Comparison of ENCODE assay signal across 22 cellular contexts in the genomic region with DNA sequence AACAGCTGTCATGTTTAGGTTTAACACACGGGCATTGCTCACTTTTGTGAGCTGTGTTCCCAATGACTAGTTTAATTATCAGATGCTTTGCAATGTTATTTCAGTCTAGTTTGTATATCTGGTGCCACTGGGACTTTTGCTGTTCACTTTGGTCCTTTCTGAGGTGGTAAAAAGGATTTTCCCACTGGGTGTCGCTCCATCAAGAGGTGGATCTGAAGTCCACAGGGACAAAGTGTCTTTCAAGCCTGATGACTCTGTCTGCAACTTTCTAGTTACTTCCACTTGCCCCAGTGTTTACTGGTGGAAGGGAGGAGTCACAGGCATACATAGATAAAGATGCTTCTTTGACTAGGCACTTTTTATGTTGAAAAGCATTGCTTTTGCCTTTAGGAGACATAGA.
DNase-seq lines count a peak whose midpoint lies in the region; ATAC-seq and TF ChIP-seq lines count a peak whose summit lies in the region.
"Had no signal": no experiment of that assay in that cellular context is flagged by ENCODE, and none has a peak within 500 bp of the region (broad histone marks: within the 10 kb centered on the region; RNA-seq: fewer than 3 reads in every experiment).

No MANE protein-coding gene starts in this region.

- no peak overlapping the region for H3K4me3 Mint-ChIP-seq in activated CD4-positive, alpha-beta T cell treated with anti-CD3 and anti-CD28 coated beads, Interleukin-2, amount 10 ng/mL, durations not matched to agents 24 days and 14 days
- H3K4me3 Mint-ChIP-seq in activated CD8-positive, alpha-beta memory T cell treated with anti-CD3 and anti-CD28 coated beads, Interleukin-2, amount 10 ng/mL, durations not matched to agents 7 days and 5 days: no peak overlapping the region
- H3K4me3 Mint-ChIP-seq: activated CD4-positive, alpha-beta T cell treated with anti-CD3 and anti-CD28 coated beads, Interleukin-2, amount 10 ng/mL, durations not matched to agents 7 days and 5 days; CD4-positive, alpha-beta T cell had no signal

- H3K27me3 Mint-ChIP-seq in activated CD4-positive, alpha-beta T cell treated with anti-CD3 and anti-CD28 coated beads, Interleukin-2, amount 10 ng/mL, durations not matched to agents 24 days and 14 days: no peaks in the 10 kb centered on the region
- no peaks in the 10 kb centered on the region for H3K27me3 Mint-ChIP-seq in activated CD8-positive, alpha-beta memory T cell treated with anti-CD3 and anti-CD28 coated beads, Interleukin-2, amount 10 ng/mL, durations not matched to agents 7 days and 5 days
- H3K27me3 Mint-ChIP-seq: activated CD4-positive, alpha-beta T cell treated with anti-CD3 and anti-CD28 coated beads, Interleukin-2, amount 10 ng/mL, durations not matched to agents 7 days and 5 days; CD4-positive, alpha-beta T cell had no signal

- CTCF ChIA-PET in activated CD8-positive, alpha-beta memory T cell treated with anti-CD3 and anti-CD28 coated beads, Interleukin-2, amount 10 ng/mL, durations not matched to agents 7 days and 5 days (lab: Charles Lee): no interaction called here

- no peaks in the 10 kb centered on the region for H3K9me3 Mint-ChIP-seq in activated CD4-positive, alpha-beta T cell treated with anti-CD3 and anti-CD28 coated beads, Interleukin-2, amount 10 ng/mL, durations not matched to agents 24 days and 14 days
- no peaks in the 10 kb centered on the region for H3K9me3 Mint-ChIP-seq in activated CD8-positive, alpha-beta memory T cell treated with anti-CD3 and anti-CD28 coated beads, Interleukin-2, amount 10 ng/mL, durations not matched to agents 7 days and 5 days (ENCODE audit: low read depth)
- H3K9me3 Mint-ChIP-seq: activated CD4-positive, alpha-beta T cell treated with anti-CD3 and anti-CD28 coated beads, Interleukin-2, amount 10 ng/mL, durations not matched to agents 7 days and 5 days; CD4-positive, alpha-beta T cell had no signal

- no peak for ATAC-seq in activated CD8-positive, alpha-beta memory T cell treated with anti-CD3 and anti-CD28 coated beads, Interleukin-2, amount 10 ng/mL, durations not matched to agents 7 days and 5 days
- no peak for ATAC-seq in HG03571 (IDR thresholded peaks at IDR 0.05; ENCODE audit: unreplicated experiment)
- ATAC-seq: mucosa of descending colon had no signal

- no peaks in the 10 kb centered on the region for H3K36me3 Mint-ChIP-seq in activated CD4-positive, alpha-beta T cell treated with anti-CD3 and anti-CD28 coated beads, Interleukin-2, amount 10 ng/mL, durations not matched to agents 24 days and 14 days (ENCODE audit: low read depth)
- H3K36me3 Mint-ChIP-seq in activated CD8-positive, alpha-beta memory T cell treated with anti-CD3 and anti-CD28 coated beads, Interleukin-2, amount 10 ng/mL, durations not matched to agents 7 days and 5 days: no peaks in the 10 kb centered on the region

- H3K4me1 Mint-ChIP-seq in activated CD4-positive, alpha-beta T cell treated with anti-CD3 and anti-CD28 coated beads, Interleukin-2, amount 10 ng/mL, durations not matched to agents 24 days and 14 days: no peaks in the 10 kb centered on the region
- H3K4me1 Mint-ChIP-seq in activated CD8-positive, alpha-beta memory T cell treated with anti-CD3 and anti-CD28 coated beads, Interleukin-2, amount 10 ng/mL, durations not matched to agents 7 days and 5 days: no peaks in the 10 kb centered on the region
- H3K4me1 Mint-ChIP-seq: activated CD4-positive, alpha-beta T cell treated with anti-CD3 and anti-CD28 coated beads, Interleukin-2, amount 10 ng/mL, durations not matched to agents 7 days and 5 days had no signal

- DNase-seq in AG09309 (ENCODE audit: low read depth) (no peak), HT-29 (ENCODE audit: low spot score) (peak; percentile 31), OCI-M1 (lab: John Stamatoyannopoulos, UW) (peak; percentile 70), epithelial cell of proximal tubule (ENCODE audit: low read depth) (no peak), NCI-H2196 treated with DMSO at 0.1 percent for 48 hours (lab: John Stamatoyannopoulos, UW; ENCODE audit: unreplicated experiment) (no peak)
- no peak for DNase-seq in activated CD4-positive, alpha-beta T cell treated with anti-CD3 and anti-CD28 coated beads, Interleukin-2, amount 10 ng/mL, durations not matched to agents 24 days and 14 days
- DNase-seq in activated CD8-positive, alpha-beta memory T cell treated with anti-CD3 and anti-CD28 coated beads, Interleukin-2, amount 10 ng/mL, durations not matched to agents 7 days and 5 days: no peak
- DNase-seq: activated CD4-positive, alpha-beta T cell treated with anti-CD3 and anti-CD28 coated beads, Interleukin-2, amount 10 ng/mL, durations not matched to agents 7 days and 5 days; activated gamma-delta T cell treated with Interleukin-2 at 50 U/mL for 16 hours; CD4-positive, alpha-beta T cell; cerebellar nuclear complex; DMS79; effector memory CD4-positive, alpha-beta T cell; GOT3; left ventricle myocardium inferior; MG63; mucosa of descending colon; NCI-H1694; NCI-H2227 treated with DMSO at 0.1 percent for 48 hours; stimulated activated CD4-positive, alpha-beta T cell treated with anti-CD3 and anti-CD28 coated beads, Interleukin-4, amount 100 ng/mL, for 1 hour had no signal

- H3K27ac Mint-ChIP-seq in activated CD4-positive, alpha-beta T cell treated with anti-CD3 and anti-CD28 coated beads, Interleukin-2, amount 10 ng/mL, durations not matched to agents 24 days and 14 days: no peak overlapping the region
- H3K27ac Mint-ChIP-seq in activated CD8-positive, alpha-beta memory T cell treated with anti-CD3 and anti-CD28 coated beads, Interleukin-2, amount 10 ng/mL, durations not matched to agents 7 days and 5 days: no peak overlapping the region
- H3K27ac Mint-ChIP-seq: activated CD4-positive, alpha-beta T cell treated with anti-CD3 and anti-CD28 coated beads, Interleukin-2, amount 10 ng/mL, durations not matched to agents 7 days and 5 days; CD4-positive, alpha-beta T cell had no signal

- TF ChIP-seq CTCF in AG09309 (IDR thresholded peaks at IDR 0.05; ENCODE audit: control insufficient read depth, insufficient read depth, low read depth, low read length, missing control alignments) (peak; percentile 27), epithelial cell of proximal tubule (conservative IDR thresholded peaks at IDR 0.05; ENCODE audit: low read depth, low read length) (peak; percentile 23)

- intact Hi-C loops in activated CD4-positive, alpha-beta T cell treated with anti-CD3 and anti-CD28 coated beads, Interleukin-2, amount 10 ng/mL, durations not matched to agents 24 days and 14 days (cut with micrococcal nuclease): no loop called here

- no peak overlapping the region for H3K4me3 ChIP-seq in AG09309 (ENCODE audit: control insufficient read depth, low read depth, low read length)
- no peak overlapping the region for H3K4me3 ChIP-seq in epithelial cell of proximal tubule (ENCODE audit: low read depth, low read length)
- H3K4me3 ChIP-seq: left ventricle myocardium inferior, MG63, mucosa of descending colon, smooth muscle cell had no signal

Comparison
In these comparisons a context has a peak if more than half of its experiments do, and no peak if none do; other contexts are left out.
1. DNase-seq: peak in HT-29 (single experiment) and OCI-M1 (single experiment); none in AG09309 (single experiment), epithelial cell of proximal tubule (single experiment), activated CD4-positive, alpha-beta T cell treated with anti-CD3 and anti-CD28 coated beads, Interleukin-2, amount 10 ng/mL, durations not matched to agents 24 days and 14 days (single experiment), NCI-H2196 treated with DMSO at 0.1 percent for 48 hours (single experiment) and activated CD8-positive, alpha-beta memory T cell treated with anti-CD3 and anti-CD28 coated beads, Interleukin-2, amount 10 ng/mL, durations not matched to agents 7 days and 5 days (single experiment).